1 cellular context compared by ENCODE assay signal in genomic region chrX:153226344-153227190, GRCh38.
TF ChIP-seq lines count a peak whose summit lies in the region.

No MANE protein-coding gene starts in this region.

TF ChIP-seq in K562, 482 proteins besides CTCF, POLR2A, EP300 and RAD21 (continued from another document and continues in another):
- TF ChIP-seq, protein P1, sequence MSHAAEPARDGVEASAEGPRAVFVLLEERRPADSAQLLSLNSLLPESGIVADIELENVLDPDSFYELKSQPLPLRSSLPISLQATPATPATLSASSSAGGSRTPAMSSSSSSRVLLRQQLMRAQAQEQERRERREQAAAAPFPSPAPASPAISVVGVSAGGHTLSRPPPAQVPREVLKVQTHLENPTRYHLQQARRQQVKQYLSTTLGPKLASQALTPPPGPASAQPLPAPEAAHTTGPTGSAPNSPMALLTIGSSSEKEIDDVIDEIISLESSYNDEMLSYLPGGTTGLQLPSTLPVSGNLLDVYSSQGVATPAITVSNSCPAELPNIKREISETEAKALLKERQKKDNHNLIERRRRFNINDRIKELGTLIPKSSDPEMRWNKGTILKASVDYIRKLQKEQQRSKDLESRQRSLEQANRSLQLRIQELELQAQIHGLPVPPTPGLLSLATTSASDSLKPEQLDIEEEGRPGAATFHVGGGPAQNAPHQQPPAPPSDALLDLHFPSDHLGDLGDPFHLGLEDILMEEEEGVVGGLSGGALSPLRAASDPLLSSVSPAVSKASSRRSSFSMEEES (CRISPR knock-in tag; IDR thresholded peaks at IDR 0.05), result no peak
- no peak for TF ChIP-seq ZBED1 (IDR thresholded peaks at IDR 0.05)
- TF ChIP-seq MAFG (tag; conservative IDR thresholded peaks at IDR 0.05), result no peak
- no peak for TF ChIP-seq ZNF124 (CRISPR knock-in tag; IDR thresholded peaks at IDR 0.05)
- no peak for TF ChIP-seq RFX7 (CRISPR knock-in tag; IDR thresholded peaks at IDR 0.05)
- TF ChIP-seq ELF4 (CRISPR knock-in tag; IDR thresholded peaks at IDR 0.05), result no peak
- no peak for TF ChIP-seq MAFF (IDR thresholded peaks at IDR 0.05; ENCODE audit: low read length)
- no peak for TF ChIP-seq MBD1 (CRISPR knock-in tag; IDR thresholded peaks at IDR 0.05)
- no peak for TF ChIP-seq HDAC6 (IDR thresholded peaks at IDR 0.05; ENCODE audit: low read depth, low read length)
- TF ChIP-seq BRF2 (IDR thresholded peaks at IDR 0.05; ENCODE audit: borderline replicate concordance, insufficient read depth, insufficient read length), result no peak
- TF ChIP-seq RNF219 (CRISPR knock-in tag; IDR thresholded peaks at IDR 0.05), result no peak
- no peak for TF ChIP-seq PRMT5 (CRISPR knock-in tag; IDR thresholded peaks at IDR 0.05)
- no peak for TF ChIP-seq ETV5 (CRISPR knock-in tag; IDR thresholded peaks at IDR 0.05; ENCODE audit: low read depth)
- TF ChIP-seq, protein P2, sequence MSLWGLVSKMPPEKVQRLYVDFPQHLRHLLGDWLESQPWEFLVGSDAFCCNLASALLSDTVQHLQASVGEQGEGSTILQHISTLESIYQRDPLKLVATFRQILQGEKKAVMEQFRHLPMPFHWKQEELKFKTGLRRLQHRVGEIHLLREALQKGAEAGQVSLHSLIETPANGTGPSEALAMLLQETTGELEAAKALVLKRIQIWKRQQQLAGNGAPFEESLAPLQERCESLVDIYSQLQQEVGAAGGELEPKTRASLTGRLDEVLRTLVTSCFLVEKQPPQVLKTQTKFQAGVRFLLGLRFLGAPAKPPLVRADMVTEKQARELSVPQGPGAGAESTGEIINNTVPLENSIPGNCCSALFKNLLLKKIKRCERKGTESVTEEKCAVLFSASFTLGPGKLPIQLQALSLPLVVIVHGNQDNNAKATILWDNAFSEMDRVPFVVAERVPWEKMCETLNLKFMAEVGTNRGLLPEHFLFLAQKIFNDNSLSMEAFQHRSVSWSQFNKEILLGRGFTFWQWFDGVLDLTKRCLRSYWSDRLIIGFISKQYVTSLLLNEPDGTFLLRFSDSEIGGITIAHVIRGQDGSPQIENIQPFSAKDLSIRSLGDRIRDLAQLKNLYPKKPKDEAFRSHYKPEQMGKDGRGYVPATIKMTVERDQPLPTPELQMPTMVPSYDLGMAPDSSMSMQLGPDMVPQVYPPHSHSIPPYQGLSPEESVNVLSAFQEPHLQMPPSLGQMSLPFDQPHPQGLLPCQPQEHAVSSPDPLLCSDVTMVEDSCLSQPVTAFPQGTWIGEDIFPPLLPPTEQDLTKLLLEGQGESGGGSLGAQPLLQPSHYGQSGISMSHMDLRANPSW (CRISPR knock-in tag; IDR thresholded peaks at IDR 0.05), result no peak
- TF ChIP-seq, protein P3, sequence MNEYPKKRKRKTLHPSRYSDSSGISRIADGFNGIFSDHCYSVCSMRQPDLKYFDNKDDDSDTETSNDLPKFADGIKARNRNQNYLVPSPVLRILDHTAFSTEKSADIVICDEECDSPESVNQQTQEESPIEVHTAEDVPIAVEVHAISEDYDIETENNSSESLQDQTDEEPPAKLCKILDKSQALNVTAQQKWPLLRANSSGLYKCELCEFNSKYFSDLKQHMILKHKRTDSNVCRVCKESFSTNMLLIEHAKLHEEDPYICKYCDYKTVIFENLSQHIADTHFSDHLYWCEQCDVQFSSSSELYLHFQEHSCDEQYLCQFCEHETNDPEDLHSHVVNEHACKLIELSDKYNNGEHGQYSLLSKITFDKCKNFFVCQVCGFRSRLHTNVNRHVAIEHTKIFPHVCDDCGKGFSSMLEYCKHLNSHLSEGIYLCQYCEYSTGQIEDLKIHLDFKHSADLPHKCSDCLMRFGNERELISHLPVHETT (CRISPR knock-in tag; conservative IDR thresholded peaks at IDR 0.05 in 1 of 2, IDR thresholded peaks at IDR 0.05 in 1 of 2), result no peak
- no peak for TF ChIP-seq ILK (tag; IDR thresholded peaks at IDR 0.05; ENCODE audit: borderline replicate concordance, low read depth)
- TF ChIP-seq SNAPC5 (CRISPR knock-in tag; IDR thresholded peaks at IDR 0.05), result no peak
- no peak for TF ChIP-seq KLF6 (CRISPR knock-in tag; IDR thresholded peaks at IDR 0.05; ENCODE audit: borderline replicate concordance)
- TF ChIP-seq U2AF1 (optimal IDR thresholded peaks at IDR 0.05; ENCODE audit: low read depth, low read length), result no peak
- TF ChIP-seq L3MBTL2 (IDR thresholded peaks at IDR 0.05), result 0 out of 2 replicates have a peak, but pooled peaks have one; percentile 14
- TF ChIP-seq KDM5B (IDR thresholded peaks at IDR 0.05; ENCODE audit: insufficient replicate concordance, low read depth, low read length), result no peak
- TF ChIP-seq SMARCE1 (IDR thresholded peaks at IDR 0.05), result 0 out of 2 replicates have a peak, but pooled peaks have one; percentile 20
- TF ChIP-seq, protein P4, sequence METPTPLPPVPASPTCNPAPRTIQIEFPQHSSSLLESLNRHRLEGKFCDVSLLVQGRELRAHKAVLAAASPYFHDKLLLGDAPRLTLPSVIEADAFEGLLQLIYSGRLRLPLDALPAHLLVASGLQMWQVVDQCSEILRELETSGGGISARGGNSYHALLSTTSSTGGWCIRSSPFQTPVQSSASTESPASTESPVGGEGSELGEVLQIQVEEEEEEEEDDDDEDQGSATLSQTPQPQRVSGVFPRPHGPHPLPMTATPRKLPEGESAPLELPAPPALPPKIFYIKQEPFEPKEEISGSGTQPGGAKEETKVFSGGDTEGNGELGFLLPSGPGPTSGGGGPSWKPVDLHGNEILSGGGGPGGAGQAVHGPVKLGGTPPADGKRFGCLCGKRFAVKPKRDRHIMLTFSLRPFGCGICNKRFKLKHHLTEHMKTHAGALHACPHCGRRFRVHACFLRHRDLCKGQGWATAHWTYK (CRISPR knock-in tag; IDR thresholded peaks at IDR 0.05), result no peak
- no peak for TF ChIP-seq NR4A1 (CRISPR knock-in tag; IDR thresholded peaks at IDR 0.05)
- no peak for TF ChIP-seq NR4A1 (tag; IDR thresholded peaks at IDR 0.05)
- TF ChIP-seq HMGXB4 (CRISPR knock-in tag; IDR thresholded peaks at IDR 0.05), result no peak
- TF ChIP-seq EZH2 (IDR thresholded peaks at IDR 0.05; ENCODE audit: borderline replicate concordance, low read depth, low read length), result no peak
- no peak for TF ChIP-seq HBP1 (CRISPR knock-in tag; IDR thresholded peaks at IDR 0.05)
- peak; percentile 55; the same call in 1 of the 2 replicates for TF ChIP-seq VEZF1 (CRISPR knock-in tag; IDR thresholded peaks at IDR 0.05)
- TF ChIP-seq E2F3 (CRISPR knock-in tag; IDR thresholded peaks at IDR 0.05), result no peak
- TF ChIP-seq PTTG1 (tag; IDR thresholded peaks at IDR 0.05; ENCODE audit: low read depth), result no peak
- no peak for TF ChIP-seq ZNF696 (CRISPR knock-in tag; conservative IDR thresholded peaks at IDR 0.05)
- TF ChIP-seq WHSC1 (IDR thresholded peaks at IDR 0.05; ENCODE audit: low read length), result no peak
- no peak; the same call in 1 of the 2 replicates for TF ChIP-seq NCOA1 (IDR thresholded peaks at IDR 0.05; ENCODE audit: low read depth)
- TF ChIP-seq TFAP4 (CRISPR knock-in tag; IDR thresholded peaks at IDR 0.05; ENCODE audit: borderline replicate concordance), result peak; percentile 28; the same call in 1 of the 2 replicates
- TF ChIP-seq, protein P5, sequence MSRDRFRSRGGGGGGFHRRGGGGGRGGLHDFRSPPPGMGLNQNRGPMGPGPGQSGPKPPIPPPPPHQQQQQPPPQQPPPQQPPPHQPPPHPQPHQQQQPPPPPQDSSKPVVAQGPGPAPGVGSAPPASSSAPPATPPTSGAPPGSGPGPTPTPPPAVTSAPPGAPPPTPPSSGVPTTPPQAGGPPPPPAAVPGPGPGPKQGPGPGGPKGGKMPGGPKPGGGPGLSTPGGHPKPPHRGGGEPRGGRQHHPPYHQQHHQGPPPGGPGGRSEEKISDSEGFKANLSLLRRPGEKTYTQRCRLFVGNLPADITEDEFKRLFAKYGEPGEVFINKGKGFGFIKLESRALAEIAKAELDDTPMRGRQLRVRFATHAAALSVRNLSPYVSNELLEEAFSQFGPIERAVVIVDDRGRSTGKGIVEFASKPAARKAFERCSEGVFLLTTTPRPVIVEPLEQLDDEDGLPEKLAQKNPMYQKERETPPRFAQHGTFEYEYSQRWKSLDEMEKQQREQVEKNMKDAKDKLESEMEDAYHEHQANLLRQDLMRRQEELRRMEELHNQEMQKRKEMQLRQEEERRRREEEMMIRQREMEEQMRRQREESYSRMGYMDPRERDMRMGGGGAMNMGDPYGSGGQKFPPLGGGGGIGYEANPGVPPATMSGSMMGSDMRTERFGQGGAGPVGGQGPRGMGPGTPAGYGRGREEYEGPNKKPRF (IDR thresholded peaks at IDR 0.05; ENCODE audit: low read depth, low read length), result no peak
